Comparison of ENCODE assay signal across 1 cellular context in the genomic region with DNA sequence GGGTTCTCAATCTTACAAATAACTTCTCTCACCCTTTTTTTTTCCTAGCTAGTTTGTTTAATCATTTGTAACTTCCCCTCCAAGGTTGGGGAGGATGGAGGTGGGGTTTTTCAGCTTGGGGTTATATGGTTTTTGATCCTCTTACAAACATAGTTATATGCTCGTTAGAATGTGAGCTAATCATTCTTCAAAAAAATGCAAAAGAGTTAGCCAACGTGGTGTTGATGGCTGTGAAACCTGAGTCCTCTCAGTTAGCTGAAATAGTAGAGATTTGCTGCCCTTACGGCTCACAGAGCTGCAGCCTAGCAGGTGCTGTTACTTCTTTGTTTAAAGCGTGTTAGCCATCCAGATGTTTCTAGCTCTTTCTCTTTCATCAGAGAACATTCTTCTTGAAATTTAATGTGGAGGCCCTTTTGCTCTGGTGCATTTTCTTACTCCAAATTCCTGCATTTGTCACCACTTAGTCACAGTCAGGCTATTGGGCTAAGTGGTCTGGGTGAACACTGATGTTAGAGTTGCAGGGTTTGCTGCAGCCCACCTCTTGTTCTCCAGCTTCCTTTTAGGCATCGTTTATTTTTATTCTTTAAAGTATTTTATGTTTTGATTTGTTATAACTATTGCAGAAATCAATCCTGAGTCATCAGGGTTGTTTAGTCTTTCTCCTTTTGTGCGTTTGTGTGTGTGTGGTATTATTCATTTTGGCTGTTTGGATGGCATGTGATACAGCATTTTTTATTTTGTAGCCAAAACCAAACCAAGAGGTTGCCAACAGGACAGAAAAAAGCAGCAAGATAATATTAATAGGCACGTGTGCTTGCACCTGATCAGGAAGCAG.
A peak's percentile ranks its signal among the peaks of the same experiment; 100 is the strongest.
TF ChIP-seq lines count a peak whose summit lies in the region.

No MANE protein-coding gene starts in this region.

TF ChIP-seq in GM12878, 131 proteins besides CTCF, POLR2A, EP300 and RAD21 (continued from another document):
- TF ChIP-seq RUNX3 (IDR thresholded peaks at IDR 0.05; ENCODE audit: low read length) (peak; percentile 18; the same call in 1 of the 2 replicates), ZNF384 (IDR thresholded peaks at IDR 0.05; ENCODE audit: borderline replicate concordance, low read depth, low read length) (peak; percentile 87)
